ENCODE assay signal across 10 cellular contexts in genomic region chr15:63593705-63594671, GRCh38. TPM values are rescaled to one million over a fixed set of nuclear protein-coding genes. Genes with fewer than 3 reads are reported as not detected.
DNase-seq lines count a peak whose midpoint lies in the region; ATAC-seq and TF ChIP-seq lines count a peak whose summit lies in the region.
"Had no signal": no experiment of that assay in that cellular context is flagged by ENCODE, and none has a peak within 500 bp of the region (broad histone marks: within the 10 kb centered on the region; RNA-seq: fewer than 3 reads in every experiment).

No MANE protein-coding gene starts in this region.

- peak overlapping the region in 1 of 7 donors; percentile 30 for H3K4me3 Mint-ChIP-seq in CD8-positive, alpha-beta memory T cell
- H3K4me3 Mint-ChIP-seq in activated B cell treated with CpG ODN at 0.5 μM for 24 hours: peak overlapping the region; percentile 9

- H3K36me3 Mint-ChIP-seq in CD8-positive, alpha-beta memory T cell: peaks cover 8 to 55% (median 22%) of the 10 kb centered on the region in 3 donors
- H3K36me3 Mint-ChIP-seq in activated B cell treated with CpG ODN at 0.5 μM for 24 hours (ENCODE audit: low read depth): peaks cover 52% of the 10 kb centered on the region

- DNase-seq in CD8-positive, alpha-beta memory T cell: no peak
- DNase-seq in activated B cell treated with CpG ODN at 0.5 μM for 24 hours (no peak), epithelial cell of esophagus (ENCODE audit: low read depth) (peak; percentile 75), NCI-H1694 (lab: John Stamatoyannopoulos, UW) (no peak), retina (no peak)
- DNase-seq in stimulated activated CD4-positive, alpha-beta T cell treated with anti-CD3 and anti-CD28 coated beads, Interleukin-1b, Interleukin-23, amount 100 ng/mL, for 48 hours: peak; percentile 77
- DNase-seq: NCI-H187 treated with DMSO at 0.1 percent for 48 hours had no signal

- TF ChIP-seq CTCF in activated B cell treated with CpG ODN at 0.5 μM for 24 hours (IDR thresholded peaks at IDR 0.05) (no peak), epithelial cell of esophagus (IDR thresholded peaks at IDR 0.05; ENCODE audit: insufficient read depth, low read depth, low read length, missing control alignments) (no peak)

- H3K4me3 ChIP-seq in CD8-positive, alpha-beta memory T cell (ENCODE audit: low read length): no peak overlapping the region
- H3K4me3 ChIP-seq in epithelial cell of esophagus (ENCODE audit: low read length): no peak overlapping the region

- H3K27ac Mint-ChIP-seq in CD8-positive, alpha-beta memory T cell: peak overlapping the region; percentile 51 to 83 (median 70)
- peak overlapping the region; percentile 86 for H3K27ac Mint-ChIP-seq in activated B cell treated with CpG ODN at 0.5 μM for 24 hours

- ATAC-seq in activated B cell treated with CpG ODN at 0.5 μM for 24 hours (ENCODE audit: low read depth) (peak; percentile 7), HG03342 (IDR thresholded peaks at IDR 0.05; ENCODE audit: unreplicated experiment) (no peak), HG03108 (IDR thresholded peaks at IDR 0.05; ENCODE audit: unreplicated experiment) (no peak)

- H3K36me3 ChIP-seq in CD8-positive, alpha-beta memory T cell (ENCODE audit: insufficient read depth, low read length): peaks cover 16% of the 10 kb centered on the region

- POLR2A ChIA-PET in CD8-positive, alpha-beta memory T cell (lab: Charles Lee): no interaction called here
- POLR2A ChIA-PET in activated B cell treated with CpG ODN at 0.5 μM for 24 hours (lab: Charles Lee): interaction anchor here (0.6 to 7.8 kb wide), 3 partner anchors 9 to 89 kb away, joined by 3 to 96 read pairs (median 10); partner anchors contain the start of gene USP3

- no peak overlapping the region for H3K27ac ChIP-seq in CD8-positive, alpha-beta memory T cell (ENCODE audit: low read depth, low read length)

- intact Hi-C loops in activated B cell treated with CpG ODN at 0.5 μM for 24 hours (cut with micrococcal nuclease): no loop called here

- H3K27me3 Mint-ChIP-seq in CD8-positive, alpha-beta memory T cell: no peaks in the 10 kb centered on the region
- H3K27me3 Mint-ChIP-seq in activated B cell treated with CpG ODN at 0.5 μM for 24 hours: no peaks in the 10 kb centered on the region

- H3K9me3 Mint-ChIP-seq in CD8-positive, alpha-beta memory T cell: no peaks in the 10 kb centered on the region
- no peaks in the 10 kb centered on the region for H3K9me3 Mint-ChIP-seq in activated B cell treated with CpG ODN at 0.5 μM for 24 hours

- no peaks in the 10 kb centered on the region for H3K4me1 ChIP-seq in CD8-positive, alpha-beta memory T cell (ENCODE audit: insufficient read depth, low read length)

- no peaks in the 10 kb centered on the region for H3K27me3 ChIP-seq in CD8-positive, alpha-beta memory T cell (ENCODE audit: insufficient read depth, low read length, poor library complexity, severe bottlenecking)

- H3K9me3 ChIP-seq in CD8-positive, alpha-beta memory T cell (ENCODE audit: low read length): no peaks in the 10 kb centered on the region

- CTCF ChIA-PET in CD8-positive, alpha-beta memory T cell (lab: Charles Lee): interaction anchor here (1.5 kb wide), 1 partner anchor 16 kb away, joined by 3 read pairs; no protein-coding TSS in a partner anchor
- CTCF ChIA-PET in activated B cell treated with CpG ODN at 0.5 μM for 24 hours (lab: Charles Lee): interaction anchor here (0.9 to 1.0 kb wide), 3 partner anchors 12 to 128 kb away, joined by 3 read pairs; no protein-coding TSS in a partner anchor

- peaks cover 33 to 54% (median 53%) of the 10 kb centered on the region in 3 donors for H3K4me1 Mint-ChIP-seq in CD8-positive, alpha-beta memory T cell
- peaks cover 71% of the 10 kb centered on the region for H3K4me1 Mint-ChIP-seq in activated B cell treated with CpG ODN at 0.5 μM for 24 hours

RNA-seq across cellular contexts. Expression of gene FBXL22, which starts 3.2 kb away (rescaled TPM):
- 1 to 10 TPM in 1 of 2 experiments, under 1 TPM in 1; 0.84 to 1.1 TPM for total RNA-seq in CD8-positive, alpha-beta memory T cell
- 0.97 TPM for polyA plus RNA-seq in CD8-positive, alpha-beta memory T cell
- total RNA-seq in activated B cell treated with CpG ODN at 0.5 μM for 24 hours: 0.64 and 1.2 TPM in 2 replicates
- total RNA-seq: epithelial cell of proximal tubule had no signal

Comparison
In these comparisons a context has a peak if more than half of its experiments do, and no peak if none do; other contexts are left out.
1. DNase-seq: peak in epithelial cell of esophagus (single experiment) and stimulated activated CD4-positive, alpha-beta T cell treated with anti-CD3 and anti-CD28 coated beads, Interleukin-1b, Interleukin-23, amount 100 ng/mL, for 48 hours (single experiment); none in CD8-positive, alpha-beta memory T cell (0 of 5), activated B cell treated with CpG ODN at 0.5 μM for 24 hours (single experiment), NCI-H1694 (single experiment) and retina (single experiment).